In the genomic region with DNA sequence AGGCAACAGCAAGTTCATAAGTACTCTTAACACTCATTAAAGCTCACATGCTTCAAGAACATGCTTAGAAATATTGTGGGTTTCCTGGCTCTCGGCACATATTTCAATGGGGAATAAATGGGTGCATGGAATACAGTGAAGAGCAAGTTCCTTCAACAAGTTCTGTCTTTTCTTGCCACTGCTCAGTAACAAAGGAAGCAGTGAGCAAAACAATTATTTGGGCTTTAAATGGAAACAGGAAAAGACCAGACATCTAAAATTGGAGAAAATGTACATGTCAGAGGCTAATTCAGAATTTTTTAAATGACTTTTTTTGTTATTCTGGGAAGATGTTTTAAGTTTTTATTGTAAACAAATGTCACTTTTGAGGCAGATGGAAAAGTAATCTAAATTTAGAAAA, we compare ENCODE assay signal across 29 cellular contexts.
"Had no signal": no experiment of that assay in that cellular context is flagged by ENCODE, and none has a peak within 500 bp of the region (broad histone marks: within the 10 kb centered on the region; RNA-seq: fewer than 3 reads in every experiment).

No MANE protein-coding gene starts in this region.

- ATAC-seq: activated CD8-positive, alpha-beta T cell treated with anti-CD3 and anti-CD28 coated beads, Interleukin-2, amount 10 ng/mL, durations not matched to agents 7 days and 5 days; T-helper 17 cell; WTC11 had no signal

- H3K4me1 ChIP-seq: adrenal gland, breast epithelium, Peyer's patch, SJCRH30 had no signal

- H3K27ac ChIP-seq: breast epithelium, Peyer's patch, RWPE1, SJCRH30 had no signal

- H3K27me3 ChIP-seq: adrenal gland, breast epithelium, MG63, Peyer's patch, SJCRH30 had no signal

- H3K36me3 ChIP-seq: adrenal gland, breast epithelium, MG63, Peyer's patch, SJCRH30 had no signal

- H3K4me3 ChIP-seq: adrenal gland, breast epithelium, MG63, Peyer's patch, SJCRH30 had no signal

- DNase-seq: activated CD4-positive, alpha-beta T cell treated with anti-CD3 and anti-CD28 coated beads for 48 hours; activated CD4-positive, alpha-beta T cell treated with anti-CD3 and anti-CD28 coated beads, Interleukin-2, amount 50 U/mL, for 4 hours; activated CD4-positive, CD25-positive, alpha-beta regulatory T cell treated with anti-CD3 and anti-CD28 coated beads, Interleukin-2, amount 50 U/mL, for 72 hours; activated CD8-positive, alpha-beta memory T cell treated with anti-CD3 and anti-CD28 coated beads, Interleukin-2, amount 50 U/mL, for 48 hours; activated CD8-positive, alpha-beta T cell treated with anti-CD3 and anti-CD28 coated beads, Interleukin-2, amount 10 ng/mL, durations not matched to agents 7 days and 5 days; activated naive CD4-positive, alpha-beta T cell treated with anti-CD3 and anti-CD28 coated beads, Interleukin-2, amount 50 U/mL, for 16 hours; activated naive CD8-positive, alpha-beta T cell treated with anti-CD3 and anti-CD28 coated beads, Interleukin-2, amount 10 ng/mL, durations not matched to agents 7 days and 5 days; activated T-cell treated with anti-CD3 and anti-CD28 coated beads, Interleukin-2, amount 50 U/mL, for 1 hour; adrenal gland; aorta; caudate nucleus; MG63; MV-4-11; NCI-H1092 treated with DMSO at 0.1 percent for 48 hours; NCI-H1417 treated with DMSO at 0.1 percent for 48 hours; NCI-H1694; NCI-H2029; NCI-H2107; NCI-H510A treated with DMSO at 0.1 percent for 48 hours; NCI-H69; NK-92 treated with Interleukin-12 subunit alpha and Interleukin-12 subunit beta, amount 100 ng/mL, for 24 hours; Peyer's patch; Right ventricle myocardium superior; SJCRH30; T-helper 17 cell; T-helper 9 cell had no signal

- H3K9me3 ChIP-seq: adrenal gland, breast epithelium, MG63, Peyer's patch, SJCRH30 had no signal
